28 cellular contexts compared by ENCODE assay signal in genomic region chr12:67043771-67044170, GRCh38.
"Had no signal": no experiment of that assay in that cellular context is flagged by ENCODE, and none has a peak within 500 bp of the region (broad histone marks: within the 10 kb centered on the region; RNA-seq: fewer than 3 reads in every experiment).

No MANE protein-coding gene starts in this region.

- FAIRE-seq: colon, kidney had no signal

- H3K27ac Mint-ChIP-seq: endodermal cell; natural killer cell; progenitor cell of endocrine pancreas; stimulated activated naive B cell treated with anti-CD40 and anti-IgM and Interleukin-4, amounts not matched to agents 10 μg/mL and 1 μg/mL and 100 μg/mL, for 72 hours; stimulated activated naive CD8-positive, alpha-beta T cell treated with anti-CD3 and anti-CD28 coated beads, Interleukin-15, Interleukin-2, amounts not matched to agents 100 ng/mL and 50 ng/mL, for 24 hours had no signal

- H3K9me3 Mint-ChIP-seq: endodermal cell; natural killer cell; neural crest cell; stimulated activated naive B cell treated with anti-CD40 and anti-IgM and Interleukin-4, amounts not matched to agents 10 μg/mL and 1 μg/mL and 100 μg/mL, for 72 hours; stimulated activated naive CD8-positive, alpha-beta T cell treated with anti-CD3 and anti-CD28 coated beads, Interleukin-15, Interleukin-2, amounts not matched to agents 100 ng/mL and 50 ng/mL, for 24 hours had no signal

- ATAC-seq: esophagus mucosa; gastrocnemius medialis; left lobe of liver; natural killer cell; right cardiac atrium; stimulated activated naive B cell treated with anti-CD40 and anti-IgM and Interleukin-4, amounts not matched to agents 10 μg/mL and 1 μg/mL and 100 μg/mL, for 72 hours; upper lobe of right lung had no signal

- H3K9ac ChIP-seq: parathyroid adenoma had no signal

- DNase-seq: dorsolateral prefrontal cortex; effector CD4-positive, alpha-beta T cell; endodermal cell; foreskin fibroblast; gastrocnemius medialis; head of caudate nucleus; kidney; mesendoderm; natural killer cell; right cardiac atrium; sigmoid colon; stimulated activated CD4-positive, alpha-beta T cell treated with anti-CD3 and anti-CD28 coated beads, Interleukin-15, amount 100 ng/mL, for 24 hours; stimulated activated CD4-positive, alpha-beta T cell treated with anti-CD3 and anti-CD28 coated beads, Interleukin-2, amount 100 ng/mL, for 48 hours; stimulated activated naive B cell treated with anti-CD40 and anti-IgM and Interleukin-4, amounts not matched to agents 10 μg/mL and 1 μg/mL and 100 μg/mL, for 72 hours; transverse colon; upper lobe of right lung; uterus had no signal

- H3K36me3 Mint-ChIP-seq: natural killer cell; stimulated activated naive B cell treated with anti-CD40 and anti-IgM and Interleukin-4, amounts not matched to agents 10 μg/mL and 1 μg/mL and 100 μg/mL, for 72 hours had no signal

- H3K4me3 Mint-ChIP-seq: endodermal cell; natural killer cell; neural crest cell; stimulated activated naive B cell treated with anti-CD40 and anti-IgM and Interleukin-4, amounts not matched to agents 10 μg/mL and 1 μg/mL and 100 μg/mL, for 72 hours; stimulated activated naive CD8-positive, alpha-beta T cell treated with anti-CD3 and anti-CD28 coated beads, Interleukin-15, Interleukin-2, amounts not matched to agents 100 ng/mL and 50 ng/mL, for 24 hours had no signal

- H3K4me1 Mint-ChIP-seq: natural killer cell; stimulated activated naive B cell treated with anti-CD40 and anti-IgM and Interleukin-4, amounts not matched to agents 10 μg/mL and 1 μg/mL and 100 μg/mL, for 72 hours had no signal

- H3K27ac ChIP-seq: dorsolateral prefrontal cortex, epithelial cell of prostate, gastrocnemius medialis, neutrophil, parathyroid adenoma, skin epidermis, thoracic aorta, upper lobe of right lung, uterus had no signal

- H3K36me3 ChIP-seq: gastrocnemius medialis, neutrophil, sigmoid colon, thoracic aorta, transverse colon, upper lobe of right lung, uterus had no signal

- H3K4me3 ChIP-seq: dorsolateral prefrontal cortex, gastrocnemius medialis, sigmoid colon, skin epidermis, thoracic aorta, transverse colon, upper lobe of right lung, uterus had no signal

- H3K4me1 ChIP-seq: gastrocnemius medialis, upper lobe of right lung, uterus had no signal

- H2AFZ ChIP-seq: parathyroid adenoma had no signal

- H3K9me3 ChIP-seq: gastrocnemius medialis, neutrophil, sigmoid colon, thoracic aorta, transverse colon, upper lobe of right lung, uterus had no signal

- H3K27me3 ChIP-seq: dorsolateral prefrontal cortex, gastrocnemius medialis, sigmoid colon, transverse colon, upper lobe of right lung, uterus had no signal

- H3K27me3 Mint-ChIP-seq: progenitor cell of endocrine pancreas; stimulated activated naive CD8-positive, alpha-beta T cell treated with anti-CD3 and anti-CD28 coated beads, Interleukin-15, Interleukin-2, amounts not matched to agents 100 ng/mL and 50 ng/mL, for 24 hours had no signal
